In genomic region chr15:101167366-101167790, GRCh38 we compare ENCODE assay signal across 10 cellular contexts.
A peak's percentile ranks its signal among the peaks of the same experiment; 100 is the strongest.
DNase-seq lines count a peak whose midpoint lies in the region; ATAC-seq and TF ChIP-seq lines count a peak whose summit lies in the region.
"Had no signal": no experiment of that assay in that cellular context is flagged by ENCODE, and none has a peak within 500 bp of the region (broad histone marks: within the 10 kb centered on the region; RNA-seq: fewer than 3 reads in every experiment).

No MANE protein-coding gene starts in this region.

- H2AFZ ChIP-seq in HCT116 (ENCODE audit: low read depth, low read length, poor library complexity, severe bottlenecking) (no peak overlapping the region), hepatocyte (no peak overlapping the region)

- no peaks in the 10 kb centered on the region for H3K27me3 ChIP-seq in HCT116 (ENCODE audit: insufficient read depth, low read length)
- H3K27me3 ChIP-seq in hepatocyte = no peaks in the 10 kb centered on the region
- no peaks in the 10 kb centered on the region for H3K27me3 ChIP-seq in spleen (replicated peaks in 1 of 7)

- peak overlapping the region; percentile 96 to 98 for H3K27ac Mint-ChIP-seq in activated naive CD4-positive, alpha-beta T cell treated with anti-CD3 and anti-CD28 coated beads, Interleukin-2, amount 50 U/mL, for 72 hours

- H3K36me3 ChIP-seq in HCT116 (ENCODE audit: control insufficient read depth in 1 of 2, insufficient read depth in 2 of 2, low read length in 2 of 2) (no peaks in the 10 kb centered on the region), hepatocyte (replicated peaks; ENCODE audit: insufficient read depth, low read depth) (no peaks in the 10 kb centered on the region), spleen (no peaks in the 10 kb centered on the region)

- H3K9me2 ChIP-seq in HCT116 (ENCODE audit: insufficient read depth) (no peaks in the 10 kb centered on the region), hepatocyte (replicated peaks; ENCODE audit: insufficient read depth) (no peaks in the 10 kb centered on the region)

- H3K4me3 ChIP-seq in HCT116 (replicated peaks in 1 of 2; ENCODE audit: low read depth in 1 of 2, low read length in 2 of 2) (no peak overlapping the region), hepatocyte (no peak overlapping the region), spleen (peak overlapping the region in 3 of 8 donors; percentile 9 to 50 (median 17))
- H3K4me3 ChIP-seq: GM12878 had no signal

- no peaks in the 10 kb centered on the region for H3K79me2 ChIP-seq in HCT116 (ENCODE audit: insufficient read depth, low read length)
- peaks cover 2% of the 10 kb centered on the region for H3K79me2 ChIP-seq in hepatocyte

- H3K9ac ChIP-seq in HCT116 (ENCODE audit: low read length) = no peak overlapping the region

- no peak for ATAC-seq in HCT116
- ATAC-seq in activated naive CD4-positive, alpha-beta T cell treated with anti-CD3 and anti-CD28 coated beads, Interleukin-2, amount 50 U/mL, for 72 hours = no peak

- peaks cover 17 to 22% of the 10 kb centered on the region in 2 experiments; a peak in 3 of 4 replicates for H3K9me3 ChIP-seq in HCT116 (ENCODE audit: control insufficient read depth in 1 of 2, insufficient read depth in 1 of 2, low read depth in 1 of 2, low read length in 2 of 2)
- H3K9me3 ChIP-seq in hepatocyte (ENCODE audit: low read depth) = no peaks in the 10 kb centered on the region
- H3K9me3 ChIP-seq in spleen = peaks cover 9 to 41% (median 36%) of the 10 kb centered on the region in 8 donors

- H3K9me3 Mint-ChIP-seq in activated naive CD4-positive, alpha-beta T cell treated with anti-CD3 and anti-CD28 coated beads, Interleukin-2, amount 50 U/mL, for 72 hours = peaks cover 18 to 31% of the 10 kb centered on the region in 2 donors

- CTCF ChIA-PET in HCT116 (lab: Charles Lee) = no interaction called here

- POLR2A ChIA-PET in HCT116 (lab: Charles Lee) = no interaction called here

- H3K27ac ChIP-seq in HCT116 (ENCODE audit: low read depth, low read length) (peak overlapping the region; percentile 33; the same call in 1 of the 2 replicates), hepatocyte (peak overlapping the region; percentile 93), spleen (peak overlapping the region; percentile 71 to 92 (median 89))

- no peak for TF ChIP-seq POLR2A in HCT116 (IDR thresholded peaks at IDR 0.05; ENCODE audit: borderline replicate concordance, extremely low read depth, insufficient read depth, insufficient read length)
- TF ChIP-seq POLR2A in spleen (IDR thresholded peaks at IDR 0.05) = no peak

- peaks cover 6 to 14% of the 10 kb centered on the region in 2 experiments; a peak in 3 of 4 replicates for H3K4me1 ChIP-seq in HCT116 (ENCODE audit: control insufficient read depth in 1 of 2, insufficient read depth in 2 of 2, low read length in 2 of 2)
- H3K4me1 ChIP-seq in hepatocyte (ENCODE audit: insufficient read depth) = peaks cover 10% of the 10 kb centered on the region
- peaks cover 3 to 59% (median 42%) of the 10 kb centered on the region in 6 donors for H3K4me1 ChIP-seq in spleen

- H3K4me2 ChIP-seq in HCT116 (ENCODE audit: low read length) (peak overlapping the region; percentile 21; the same call in 1 of the 2 replicates), hepatocyte (peak overlapping the region; percentile 48)

- intact Hi-C loops in HCT116 (cut with micrococcal nuclease) (no loop called here), spleen (cut with DNase I; ENCODE audit: low total_unique reads) (no loop called here)

- H4K20me1 ChIP-seq in HCT116 (ENCODE audit: insufficient read depth) = no peaks in the 10 kb centered on the region
- H4K20me1 ChIP-seq in hepatocyte (ENCODE audit: insufficient read depth, poor library complexity, severe bottlenecking) = no peaks in the 10 kb centered on the region

- no peak for DNase-seq in HCT116 (ENCODE audit: low read depth, low spot score)
- peak in 1 of 2 donors; percentile 1 for DNase-seq in activated naive CD4-positive, alpha-beta T cell treated with anti-CD3 and anti-CD28 coated beads, Interleukin-2, amount 50 U/mL, for 72 hours (ENCODE audit: low spot score in 2 of 2)
- DNase-seq in hepatocyte (ENCODE audit: low spot score) = no peak
- DNase-seq in spleen = peak; percentile 23
- no peak for DNase-seq in ureter (ENCODE audit: low spot score)
- DNase-seq in NOMO-1 treated with DMSO at 0.1 percent for 48 hours (lab: John Stamatoyannopoulos, UW; ENCODE audit: unreplicated experiment) = no peak
- no peak for DNase-seq in pons (ENCODE audit: low spot score)
- no peak for DNase-seq in NCI-H69 (lab: John Stamatoyannopoulos, UW)
- DNase-seq: activated gamma-delta T cell had no signal

- TF ChIP-seq RAD21 in HCT116 (IDR thresholded peaks at IDR 0.05; ENCODE audit: low read depth) = no peak

- RAD21 ChIA-PET in HCT116 (lab: Charles Lee; ENCODE audit: low non-redundant PET in 1 of 2, low total read pairs in 2 of 2, uncharacterized antibody in 2 of 2, unreplicated experiment in 2 of 2) = no interaction called here

- TF ChIP-seq CTCF in HCT116 (IDR thresholded peaks at IDR 0.05 in 2 of 3, conservative IDR thresholded peaks at IDR 0.05 in 1 of 3; ENCODE audit: borderline replicate concordance in 1 of 3, insufficient read depth in 1 of 3, low read depth in 2 of 3, low read length in 2 of 3) = no peak
- no peak for TF ChIP-seq CTCF in hepatocyte (IDR thresholded peaks at IDR 0.05; ENCODE audit: poor library complexity)
- TF ChIP-seq CTCF in spleen (IDR thresholded peaks at IDR 0.05 in 8 of 11, conservative IDR thresholded peaks at IDR 0.05 in 3 of 11) = no peak

- peaks cover 30 to 49% of the 10 kb centered on the region in 2 donors for H3K36me3 Mint-ChIP-seq in activated naive CD4-positive, alpha-beta T cell treated with anti-CD3 and anti-CD28 coated beads, Interleukin-2, amount 50 U/mL, for 72 hours

- BruUV-seq in HCT116 (replicated peaks; lab: Mats Ljungman, UMichigan) = no TSS peak

- WGBS in hepatocyte (ENCODE audit: low lambda C conversion rate, missing lambda C conversion rate) = 61% methylated on average over 4 of the region's 4 CpGs
- 51 to 56% (median 52%) methylated on average over 4 of the region's 4 CpGs for WGBS in spleen, 5 donors

TF ChIP-seq in HCT116, 20 proteins besides CTCF, POLR2A, EP300 and RAD21:
- TF ChIP-seq POLR2AphosphoS5 (IDR thresholded peaks at IDR 0.05; ENCODE audit: low read depth, low read length) (no peak), JUND (IDR thresholded peaks at IDR 0.05) (0 out of 2 replicates have a peak, but pooled peaks have one; percentile 2), SP1 (IDR thresholded peaks at IDR 0.05; ENCODE audit: low read depth) (no peak)

Comparison
In these comparisons a context has a peak if more than half of its experiments do, and no peak if none do; other contexts are left out.
1. H3K27ac ChIP-seq: peak in every context shown above with its lines; median percentile 93 in hepatocyte; 89 in spleen; 33 in HCT116.